1 cellular context compared by ENCODE assay signal in genomic region chrX:78027798-78028197, GRCh38.
TF ChIP-seq lines count a peak whose summit lies in the region.

No MANE protein-coding gene starts in this region.

TF ChIP-seq in HEK293, 187 proteins besides CTCF, POLR2A, EP300 and RAD21 (continued from another document and continues in another):
- TF ChIP-seq, protein P1, sequence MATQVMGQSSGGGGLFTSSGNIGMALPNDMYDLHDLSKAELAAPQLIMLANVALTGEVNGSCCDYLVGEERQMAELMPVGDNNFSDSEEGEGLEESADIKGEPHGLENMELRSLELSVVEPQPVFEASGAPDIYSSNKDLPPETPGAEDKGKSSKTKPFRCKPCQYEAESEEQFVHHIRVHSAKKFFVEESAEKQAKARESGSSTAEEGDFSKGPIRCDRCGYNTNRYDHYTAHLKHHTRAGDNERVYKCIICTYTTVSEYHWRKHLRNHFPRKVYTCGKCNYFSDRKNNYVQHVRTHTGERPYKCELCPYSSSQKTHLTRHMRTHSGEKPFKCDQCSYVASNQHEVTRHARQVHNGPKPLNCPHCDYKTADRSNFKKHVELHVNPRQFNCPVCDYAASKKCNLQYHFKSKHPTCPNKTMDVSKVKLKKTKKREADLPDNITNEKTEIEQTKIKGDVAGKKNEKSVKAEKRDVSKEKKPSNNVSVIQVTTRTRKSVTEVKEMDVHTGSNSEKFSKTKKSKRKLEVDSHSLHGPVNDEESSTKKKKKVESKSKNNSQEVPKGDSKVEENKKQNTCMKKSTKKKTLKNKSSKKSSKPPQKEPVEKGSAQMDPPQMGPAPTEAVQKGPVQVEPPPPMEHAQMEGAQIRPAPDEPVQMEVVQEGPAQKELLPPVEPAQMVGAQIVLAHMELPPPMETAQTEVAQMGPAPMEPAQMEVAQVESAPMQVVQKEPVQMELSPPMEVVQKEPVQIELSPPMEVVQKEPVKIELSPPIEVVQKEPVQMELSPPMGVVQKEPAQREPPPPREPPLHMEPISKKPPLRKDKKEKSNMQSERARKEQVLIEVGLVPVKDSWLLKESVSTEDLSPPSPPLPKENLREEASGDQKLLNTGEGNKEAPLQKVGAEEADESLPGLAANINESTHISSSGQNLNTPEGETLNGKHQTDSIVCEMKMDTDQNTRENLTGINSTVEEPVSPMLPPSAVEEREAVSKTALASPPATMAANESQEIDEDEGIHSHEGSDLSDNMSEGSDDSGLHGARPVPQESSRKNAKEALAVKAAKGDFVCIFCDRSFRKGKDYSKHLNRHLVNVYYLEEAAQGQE (tag by site-specific recombination; IDR thresholded peaks at IDR 0.05) = peak; percentile 74; the same call in 1 of the 2 replicates
- TF ChIP-seq ZNF202 (tag by site-specific recombination; IDR thresholded peaks at IDR 0.05; ENCODE audit: borderline replicate concordance) (peak; percentile 91; the same call in 1 of the 2 replicates), ZNF133 (tag by site-specific recombination; IDR thresholded peaks at IDR 0.05) (no peak), ZBTB1 (tag by site-specific recombination; IDR thresholded peaks at IDR 0.05) (peak; percentile 73; the same call in 1 of the 2 replicates), ZNF707 (tag by site-specific recombination; IDR thresholded peaks at IDR 0.05) (no peak), ZXDB (tag by site-specific recombination; IDR thresholded peaks at IDR 0.05) (peak; percentile 71), PBX3 (CRISPR knock-in tag; IDR thresholded peaks at IDR 0.05) (no peak), ZNF146 (tag by site-specific recombination; IDR thresholded peaks at IDR 0.05) (no peak), ZFP3 (tag by site-specific recombination; IDR thresholded peaks at IDR 0.05; ENCODE audit: low read depth) (peak; percentile 17; the same call in 1 of the 2 replicates), MYNN (tag by site-specific recombination; IDR thresholded peaks at IDR 0.05; ENCODE audit: borderline replicate concordance) (no peak; the same call in 1 of the 2 replicates), ZNF555 (tag by site-specific recombination; conservative IDR thresholded peaks at IDR 0.05) (peak; percentile 98), ZBTB11 (tag by site-specific recombination; conservative IDR thresholded peaks at IDR 0.05; ENCODE audit: low read depth) (peak; percentile 86), GLI2 (tag by site-specific recombination; IDR thresholded peaks at IDR 0.05; ENCODE audit: borderline replicate concordance, low read depth) (peak; percentile 41; the same call in 1 of the 2 replicates), ZNF624 (tag by site-specific recombination; IDR thresholded peaks at IDR 0.05) (no peak), ZNF529 (tag by site-specific recombination; IDR thresholded peaks at IDR 0.05; ENCODE audit: insufficient replicate concordance) (peak; percentile 58), REPIN1 (tag by site-specific recombination; IDR thresholded peaks at IDR 0.05; ENCODE audit: low read depth) (no peak), ZNF2 (tag by site-specific recombination; IDR thresholded peaks at IDR 0.05) (no peak), ZNF660 (tag by site-specific recombination; IDR thresholded peaks at IDR 0.05) (no peak), SETDB1 (IDR thresholded peaks at IDR 0.05; ENCODE audit: insufficient read length, low read length) (no peak), ZNF488 (tag by site-specific recombination; IDR thresholded peaks at IDR 0.05) (no peak), ZNF266 (tag by site-specific recombination; IDR thresholded peaks at IDR 0.05; ENCODE audit: low read depth) (peak; percentile 79; the same call in 1 of the 2 replicates), ZNF362 (tag by site-specific recombination; IDR thresholded peaks at IDR 0.05) (no peak), ZNF639 (tag by site-specific recombination; IDR thresholded peaks at IDR 0.05) (peak; percentile 64; the same call in 1 of the 2 replicates), ZNF544 (tag by site-specific recombination; IDR thresholded peaks at IDR 0.05) (no peak), OSR2 (tag by site-specific recombination; IDR thresholded peaks at IDR 0.05) (no peak), ZNF248 (tag by site-specific recombination; IDR thresholded peaks at IDR 0.05) (no peak), ZNF221 (tag by site-specific recombination; IDR thresholded peaks at IDR 0.05; ENCODE audit: borderline replicate concordance) (no peak; the same call in 1 of the 2 replicates), ZNF626 (tag by site-specific recombination; IDR thresholded peaks at IDR 0.05) (no peak), ZNF530 (tag by site-specific recombination; IDR thresholded peaks at IDR 0.05; ENCODE audit: low read depth) (no peak), ZNF404 (tag by site-specific recombination; IDR thresholded peaks at IDR 0.05) (0 out of 2 replicates have a peak, but pooled peaks have one; percentile 50), ELK4 (IDR thresholded peaks at IDR 0.05; ENCODE audit: borderline replicate concordance, low read depth, low read length) (no peak), RBAK (tag by site-specific recombination; IDR thresholded peaks at IDR 0.05) (0 out of 2 replicates have a peak, but pooled peaks have one; percentile 37), ZBTB7A (tag by site-specific recombination; IDR thresholded peaks at IDR 0.05; ENCODE audit: low read depth) (no peak), ZNF621 (tag by site-specific recombination; IDR thresholded peaks at IDR 0.05) (no peak), ZNF114 (tag by site-specific recombination; IDR thresholded peaks at IDR 0.05) (no peak), ZNF747 (tag by site-specific recombination; IDR thresholded peaks at IDR 0.05) (no peak), ZNF792 (tag by site-specific recombination; IDR thresholded peaks at IDR 0.05) (no peak), GLIS1 (tag by site-specific recombination; IDR thresholded peaks at IDR 0.05) (no peak)
- TF ChIP-seq, protein P2, sequence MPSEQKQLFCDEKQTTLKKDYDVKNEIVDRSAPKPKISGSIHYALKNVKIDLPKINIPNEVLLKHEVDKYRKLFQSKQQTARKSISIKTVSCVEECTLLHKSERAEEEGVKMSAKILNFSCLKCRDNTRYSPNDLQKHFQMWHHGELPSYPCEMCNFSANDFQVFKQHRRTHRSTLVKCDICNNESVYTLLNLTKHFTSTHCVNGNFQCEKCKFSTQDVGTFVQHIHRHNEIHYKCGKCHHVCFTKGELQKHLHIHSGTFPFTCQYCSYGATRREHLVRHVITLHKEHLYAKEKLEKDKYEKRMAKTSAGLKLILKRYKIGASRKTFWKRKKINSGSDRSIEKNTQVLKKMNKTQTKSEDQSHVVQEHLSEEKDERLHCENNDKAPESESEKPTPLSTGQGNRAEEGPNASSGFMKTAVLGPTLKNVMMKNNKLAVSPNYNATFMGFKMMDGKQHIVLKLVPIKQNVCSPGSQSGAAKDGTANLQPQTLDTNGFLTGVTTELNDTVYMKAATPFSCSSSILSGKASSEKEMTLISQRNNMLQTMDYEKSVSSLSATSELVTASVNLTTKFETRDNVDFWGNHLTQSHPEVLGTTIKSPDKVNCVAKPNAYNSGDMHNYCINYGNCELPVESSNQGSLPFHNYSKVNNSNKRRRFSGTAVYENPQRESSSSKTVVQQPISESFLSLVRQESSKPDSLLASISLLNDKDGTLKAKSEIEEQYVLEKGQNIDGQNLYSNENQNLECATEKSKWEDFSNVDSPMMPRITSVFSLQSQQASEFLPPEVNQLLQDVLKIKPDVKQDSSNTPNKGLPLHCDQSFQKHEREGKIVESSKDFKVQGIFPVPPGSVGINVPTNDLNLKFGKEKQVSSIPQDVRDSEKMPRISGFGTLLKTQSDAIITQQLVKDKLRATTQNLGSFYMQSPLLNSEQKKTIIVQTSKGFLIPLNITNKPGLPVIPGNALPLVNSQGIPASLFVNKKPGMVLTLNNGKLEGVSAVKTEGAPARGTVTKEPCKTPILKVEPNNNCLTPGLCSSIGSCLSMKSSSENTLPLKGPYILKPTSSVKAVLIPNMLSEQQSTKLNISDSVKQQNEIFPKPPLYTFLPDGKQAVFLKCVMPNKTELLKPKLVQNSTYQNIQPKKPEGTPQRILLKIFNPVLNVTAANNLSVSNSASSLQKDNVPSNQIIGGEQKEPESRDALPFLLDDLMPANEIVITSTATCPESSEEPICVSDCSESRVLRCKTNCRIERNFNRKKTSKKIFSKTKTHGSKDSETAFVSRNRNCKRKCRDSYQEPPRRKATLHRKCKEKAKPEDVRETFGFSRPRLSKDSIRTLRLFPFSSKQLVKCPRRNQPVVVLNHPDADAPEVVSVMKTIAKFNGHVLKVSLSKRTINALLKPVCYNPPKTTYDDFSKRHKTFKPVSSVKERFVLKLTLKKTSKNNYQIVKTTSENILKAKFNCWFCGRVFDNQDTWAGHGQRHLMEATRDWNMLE (tag by site-specific recombination; conservative IDR thresholded peaks at IDR 0.05; ENCODE audit: low read depth) = peak; percentile 93
- TF ChIP-seq, protein P3, sequence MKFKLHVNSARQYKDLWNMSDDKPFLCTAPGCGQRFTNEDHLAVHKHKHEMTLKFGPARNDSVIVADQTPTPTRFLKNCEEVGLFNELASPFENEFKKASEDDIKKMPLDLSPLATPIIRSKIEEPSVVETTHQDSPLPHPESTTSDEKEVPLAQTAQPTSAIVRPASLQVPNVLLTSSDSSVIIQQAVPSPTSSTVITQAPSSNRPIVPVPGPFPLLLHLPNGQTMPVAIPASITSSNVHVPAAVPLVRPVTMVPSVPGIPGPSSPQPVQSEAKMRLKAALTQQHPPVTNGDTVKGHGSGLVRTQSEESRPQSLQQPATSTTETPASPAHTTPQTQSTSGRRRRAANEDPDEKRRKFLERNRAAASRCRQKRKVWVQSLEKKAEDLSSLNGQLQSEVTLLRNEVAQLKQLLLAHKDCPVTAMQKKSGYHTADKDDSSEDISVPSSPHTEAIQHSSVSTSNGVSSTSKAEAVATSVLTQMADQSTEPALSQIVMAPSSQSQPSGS (tag by site-specific recombination; IDR thresholded peaks at IDR 0.05; ENCODE audit: low read depth) = no peak
